In genomic region chr7:156327474-156327873, GRCh38 we compare ENCODE assay signal across 19 cellular contexts.
"Had no signal": no experiment of that assay in that cellular context is flagged by ENCODE, and none has a peak within 500 bp of the region (broad histone marks: within the 10 kb centered on the region; RNA-seq: fewer than 3 reads in every experiment).

No MANE protein-coding gene starts in this region.

- H2AFZ ChIP-seq: hepatocyte had no signal

- FAIRE-seq: kidney, small intestine had no signal

- H3K27ac Mint-ChIP-seq: naive thymus-derived CD4-positive, alpha-beta T cell; nephron progenitor cell had no signal

- H3K4me3 Mint-ChIP-seq: naive thymus-derived CD4-positive, alpha-beta T cell; nephron progenitor cell had no signal

- H3K27ac ChIP-seq: coronary artery, hepatocyte, right atrium auricular region, suprapubic skin, thyroid gland, upper lobe of left lung had no signal

- H3K4me2 ChIP-seq: hepatocyte had no signal

- H3K4me3 ChIP-seq: coronary artery, hepatocyte, right atrium auricular region, suprapubic skin, thyroid gland, upper lobe of left lung had no signal

- H3K27me3 ChIP-seq: hepatocyte, right atrium auricular region, suprapubic skin, thyroid gland, upper lobe of left lung had no signal

- H3K4me1 Mint-ChIP-seq: naive thymus-derived CD4-positive, alpha-beta T cell had no signal

- H3K79me2 ChIP-seq: hepatocyte had no signal

- H3K9me3 ChIP-seq: right atrium auricular region, thyroid gland, upper lobe of left lung had no signal

- H3K36me3 ChIP-seq: right atrium auricular region, suprapubic skin, thyroid gland, upper lobe of left lung had no signal

- H3K4me1 ChIP-seq: right atrium auricular region, suprapubic skin, thyroid gland, upper lobe of left lung had no signal

- DNase-seq: central memory CD4-positive, alpha-beta T cell; effector CD4-positive, alpha-beta T cell; foreskin melanocyte; head of caudate nucleus; kidney; left cardiac atrium; left ventricle myocardium superior; naive thymus-derived CD4-positive, alpha-beta T cell; nephron progenitor cell; posterior cingulate gyrus; small intestine; stimulated activated CD4-positive, alpha-beta T cell treated with anti-CD3 and anti-CD28 coated beads, Interleukin-12 subunit alpha, Interleukin-12 subunit beta, amount 100 ng/mL, for 4 hours; stimulated activated naive CD8-positive, alpha-beta T cell treated with anti-CD3 and anti-CD28 coated beads, Interleukin-15, Interleukin-2, amounts not matched to agents 100 U/mL and 50 U/mL, for 24 hours; thyroid gland; upper lobe of left lung had no signal

- ATAC-seq: left cardiac atrium; left ventricle myocardium superior; naive thymus-derived CD4-positive, alpha-beta T cell; stimulated activated naive CD8-positive, alpha-beta T cell treated with anti-CD3 and anti-CD28 coated beads, Interleukin-15, Interleukin-2, amounts not matched to agents 100 U/mL and 50 U/mL, for 24 hours had no signal

- H3K36me3 Mint-ChIP-seq: naive thymus-derived CD4-positive, alpha-beta T cell had no signal
